ENCODE assay signal across 19 cellular contexts in the genomic region with DNA sequence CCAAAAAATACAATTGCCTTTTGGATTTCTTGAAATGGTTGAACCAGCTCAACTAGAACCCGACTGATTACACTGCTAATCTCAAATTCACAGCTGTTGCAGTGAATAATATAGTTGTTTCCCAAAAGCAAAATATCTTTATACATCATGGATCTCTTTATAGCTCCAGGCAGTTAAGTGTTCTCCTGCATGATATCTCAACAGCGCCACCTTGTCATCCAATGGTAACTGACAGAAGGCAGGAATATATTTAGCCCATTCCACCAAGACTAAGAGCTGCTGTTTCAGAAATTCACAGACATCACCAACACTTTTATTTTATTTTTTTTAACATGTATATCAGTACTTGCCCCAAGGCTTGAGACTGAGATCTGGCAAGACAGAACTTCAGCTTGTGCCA.
DNase-seq lines count a peak whose midpoint lies in the region; TF ChIP-seq lines count a peak whose summit lies in the region.
"Had no signal": no experiment of that assay in that cellular context is flagged by ENCODE, and none has a peak within 500 bp of the region (broad histone marks: within the 10 kb centered on the region; RNA-seq: fewer than 3 reads in every experiment).

No MANE protein-coding gene starts in this region.

- H3K36me3 ChIP-seq in Loucy (ENCODE audit: insufficient read depth, low read length) (no peaks in the 10 kb centered on the region), WERI-Rb-1 (no peaks in the 10 kb centered on the region)
- H3K36me3 ChIP-seq: vagina had no signal

- DNase-seq in NCI-H82 (lab: John Stamatoyannopoulos, UW) = peak; percentile 45
- DNase-seq in NCI-H82 treated with DMSO at 0.1 percent for 48 hours (lab: John Stamatoyannopoulos, UW; ENCODE audit: unreplicated experiment) = no peak
- peak; percentile 9 for DNase-seq in WERI-Rb-1
- no peak for DNase-seq in neural crest cell (ENCODE audit: low read depth, low spot score)
- no peak for DNase-seq in NCI-H187 treated with DMSO at 0.1 percent for 48 hours (lab: John Stamatoyannopoulos, UW)
- no peak for DNase-seq in GM13976 (ENCODE audit: low spot score)
- DNase-seq in posterior vena cava (ENCODE audit: low spot score) = no peak
- DNase-seq: activated CD4-positive, alpha-beta T cell treated with anti-CD3 and anti-CD28 coated beads for 48 hours; activated naive CD4-positive, alpha-beta T cell; anterior cingulate cortex; CD8-positive, alpha-beta memory T cell; effector memory CD4-positive, alpha-beta T cell; HFFc6; mucosa of descending colon; nucleus accumbens; SHP77 treated with DMSO at 0.1 percent for 48 hours; T1000 had no signal

- H3K9me3 ChIP-seq in Loucy (ENCODE audit: insufficient read depth, low read depth, low read length) (no peaks in the 10 kb centered on the region), WERI-Rb-1 (ENCODE audit: severe bottlenecking) (no peaks in the 10 kb centered on the region)
- H3K9me3 ChIP-seq: vagina had no signal

- H3K9ac ChIP-seq in Loucy (ENCODE audit: low read depth, low read length, poor library complexity, severe bottlenecking) = no peak overlapping the region

- no peak overlapping the region for H3K4me2 ChIP-seq in Loucy (ENCODE audit: low read depth, low read length, poor library complexity, severe bottlenecking)

- H3K4me1 Mint-ChIP-seq in neural crest cell = no peaks in the 10 kb centered on the region
- H3K4me1 Mint-ChIP-seq: CD8-positive, alpha-beta memory T cell had no signal

- intact Hi-C loops in posterior vena cava (cut with DNase I) = no loop called here

- H3K27me3 Mint-ChIP-seq in neural crest cell (ENCODE audit: low read depth) = no peaks in the 10 kb centered on the region
- H3K27me3 Mint-ChIP-seq: CD8-positive, alpha-beta memory T cell had no signal

- in situ Hi-C loops in GM13976 (cut with MboI; ENCODE audit: low sequenced_read_pairs, unreplicated experiment) = no loop called here

- H3K79me2 ChIP-seq in Loucy (ENCODE audit: insufficient read depth, low read length) = no peaks in the 10 kb centered on the region

- no peaks in the 10 kb centered on the region for H3F3A ChIP-seq in Loucy (ENCODE audit: low read depth)

- H3K27me3 ChIP-seq in Loucy (ENCODE audit: insufficient read depth, low read length, poor library complexity, severe bottlenecking) (no peaks in the 10 kb centered on the region), WERI-Rb-1 (ENCODE audit: insufficient read depth, low read depth, severe bottlenecking) (no peaks in the 10 kb centered on the region)
- H3K27me3 ChIP-seq: vagina had no signal

- H4K20me1 ChIP-seq in Loucy (ENCODE audit: insufficient read depth, low read length, poor library complexity, severe bottlenecking) = no peaks in the 10 kb centered on the region

- no peaks in the 10 kb centered on the region for H3K4me1 ChIP-seq in Loucy (ENCODE audit: insufficient read depth, low read length, poor library complexity, severe bottlenecking)
- H3K4me1 ChIP-seq: vagina had no signal

- no peak overlapping the region for H2AFZ ChIP-seq in Loucy (ENCODE audit: low read length)

- H3K9me2 ChIP-seq in Loucy (replicated peaks; ENCODE audit: low read depth, low read length) = no peaks in the 10 kb centered on the region

- no peak overlapping the region for H3K4me3 Mint-ChIP-seq in neural crest cell
- H3K4me3 Mint-ChIP-seq: CD8-positive, alpha-beta memory T cell; HFFc6 had no signal

- H3K9me3 Mint-ChIP-seq in neural crest cell = peaks cover 6% of the 10 kb centered on the region

- H3K36me3 Mint-ChIP-seq in neural crest cell (ENCODE audit: low read depth) = no peaks in the 10 kb centered on the region
- H3K36me3 Mint-ChIP-seq: CD8-positive, alpha-beta memory T cell had no signal

- H3K27ac Mint-ChIP-seq in neural crest cell (ENCODE audit: unreplicated experiment) = no peak overlapping the region
- H3K27ac Mint-ChIP-seq: CD8-positive, alpha-beta memory T cell; HFFc6 had no signal

- H3K4me3 ChIP-seq in Loucy (ENCODE audit: low read length, poor library complexity, severe bottlenecking) (no peak overlapping the region), WERI-Rb-1 (ENCODE audit: low read depth, low read length) (no peak overlapping the region)
- H3K4me3 ChIP-seq: mucosa of descending colon, vagina had no signal

- H3K27ac ChIP-seq in WERI-Rb-1 = no peak overlapping the region
- H3K27ac ChIP-seq: vagina had no signal

- TF ChIP-seq CTCF in Loucy (conservative IDR thresholded peaks at IDR 0.05; ENCODE audit: low read length) (peak; percentile 21), WERI-Rb-1 (IDR thresholded peaks at IDR 0.05; ENCODE audit: low read depth, low read length) (no peak), neural crest cell (conservative IDR thresholded peaks at IDR 0.05) (peak; percentile 35), GM13976 (IDR thresholded peaks at IDR 0.05; ENCODE audit: borderline replicate concordance, control extremely low read depth, extremely low read depth, insufficient read depth, missing control alignments) (no peak)

Comparison
In these comparisons a context has a peak if more than half of its experiments do, and no peak if none do; other contexts are left out.
1. DNase-seq: peak in NCI-H82 (single experiment) and WERI-Rb-1 (single experiment); none in NCI-H82 treated with DMSO at 0.1 percent for 48 hours (single experiment), neural crest cell (single experiment), NCI-H187 treated with DMSO at 0.1 percent for 48 hours (single experiment), GM13976 (single experiment) and posterior vena cava (single experiment).
2. CTCF ChIP-seq: peak in Loucy (single experiment) and neural crest cell (single experiment); none in WERI-Rb-1 (single experiment) and GM13976 (single experiment).